Comparison of ENCODE assay signal across 24 cellular contexts in genomic region chr6:109260126-109260525, GRCh38.
DNase-seq lines count a peak whose midpoint lies in the region; ATAC-seq, FAIRE-seq and TF ChIP-seq lines count a peak whose summit lies in the region.
"Had no signal": no experiment of that assay in that cellular context is flagged by ENCODE, and none has a peak within 500 bp of the region (broad histone marks: within the 10 kb centered on the region; RNA-seq: fewer than 3 reads in every experiment).

No MANE protein-coding gene starts in this region.

- H2AK9ac ChIP-seq in IMR-90 (replicated peaks; ENCODE audit: low read depth, low read length, poor library complexity): no peak overlapping the region

- no peak for TF ChIP-seq RAD21 in IMR-90 (IDR thresholded peaks at IDR 0.05; ENCODE audit: low read length)

- H3K4ac ChIP-seq in IMR-90 (ENCODE audit: low read depth, low read length): no peak overlapping the region

- intact Hi-C loops in IMR-90 (cut with micrococcal nuclease): no loop called here

- H4K20me1 ChIP-seq in IMR-90 (ENCODE audit: insufficient read depth, low read length): no peaks in the 10 kb centered on the region

- no peak overlapping the region for H4K5ac ChIP-seq in IMR-90 (ENCODE audit: low read depth, low read length)

- no peak overlapping the region for H2BK20ac ChIP-seq in IMR-90 (ENCODE audit: low read depth, low read length)

- H3K9me1 ChIP-seq in IMR-90 (ENCODE audit: insufficient read depth, low read length): no peaks in the 10 kb centered on the region

- H2BK15ac ChIP-seq in IMR-90 (ENCODE audit: low read depth, low read length): 0 out of 3 replicates have a peak overlapping the region, but pooled peaks have one; percentile 51

- H3K79me1 ChIP-seq in IMR-90 (ENCODE audit: low read depth in 1 of 2, low read length in 2 of 2): no peaks in the 10 kb centered on the region

- H3K23ac ChIP-seq in IMR-90 (ENCODE audit: low read depth, low read length): no peak overlapping the region

- in situ Hi-C loops in IMR-90 (cut with MboI; ENCODE audit: low sequenced_read_pairs): no loop called here
- in situ Hi-C loops in astrocyte of the spinal cord (cut with HindIII; ENCODE audit: low sequenced_read_pairs): no loop called here

- dilution Hi-C loops in IMR-90 (cut with HindIII; ENCODE audit: low sequenced_read_pairs, unreplicated experiment): no loop called here

- no peak overlapping the region for H2AK5ac ChIP-seq in IMR-90 (ENCODE audit: low read depth, low read length)

- no peak overlapping the region for H3K9ac ChIP-seq in IMR-90 (ENCODE audit: low read depth, low read length)

- no peak overlapping the region for H3K14ac ChIP-seq in IMR-90 (replicated peaks; ENCODE audit: low read depth, low read length)

- peak overlapping the region in 1 of 2 experiments; percentile 59; a peak in 2 of 4 replicates for H4K8ac ChIP-seq in IMR-90 (ENCODE audit: low read depth in 2 of 2, low read length in 2 of 2)

- H3K4me1 ChIP-seq in IMR-90 (ENCODE audit: control insufficient read depth, insufficient read depth, low read length): peaks cover 10% of the 10 kb centered on the region
- H3K4me1 ChIP-seq: adrenal gland, spleen had no signal

- no peak overlapping the region for H3K18ac ChIP-seq in IMR-90 (ENCODE audit: low read depth, low read length)

- H3K27me3 ChIP-seq in IMR-90 (ENCODE audit: control insufficient read depth, insufficient read depth, low read length) (peaks cover 8% of the 10 kb centered on the region), kidney epithelial cell (ENCODE audit: control insufficient read depth, insufficient read depth, low read length) (no peaks in the 10 kb centered on the region)
- H3K27me3 ChIP-seq: adrenal gland, neutrophil, spleen, transverse colon had no signal

- no peaks in the 10 kb centered on the region for H3K9me3 ChIP-seq in IMR-90 (ENCODE audit: control insufficient read depth, insufficient read depth, low read length)
- H3K9me3 ChIP-seq: adrenal gland, neutrophil, spleen, transverse colon had no signal

- peak; percentile 93 for ATAC-seq in IMR-90 (ENCODE audit: low read depth)
- ATAC-seq in GM21423 (IDR thresholded peaks at IDR 0.05; ENCODE audit: unreplicated experiment): no peak
- ATAC-seq: activated CD4-positive, CD25-positive, alpha-beta regulatory T cell treated with anti-CD3 and anti-CD28 coated beads, Interleukin-2, amount 50 U/mL, for 24 hours; activated CD8-positive, alpha-beta T cell treated with anti-CD3 and anti-CD28 coated beads, Interleukin-2, amount 10 ng/mL, durations not matched to agents 7 days and 5 days; stimulated activated naive CD8-positive, alpha-beta T cell treated with anti-CD3 and anti-CD28 coated beads, Interleukin-15, amount 100 ng/mL, for 72 hours had no signal

- TF ChIP-seq CTCF in AG04449 (IDR thresholded peaks at IDR 0.05; ENCODE audit: insufficient read depth, low read length, missing control alignments) (no peak), IMR-90 (conservative IDR thresholded peaks at IDR 0.05; ENCODE audit: low read depth, low read length) (no peak), astrocyte of the spinal cord (IDR thresholded peaks at IDR 0.05; ENCODE audit: low read depth, low read length) (no peak), kidney epithelial cell (IDR thresholded peaks at IDR 0.05; ENCODE audit: insufficient read depth, low read length, poor library complexity, severe bottlenecking) (no peak)

- H3K36me3 ChIP-seq in IMR-90 (ENCODE audit: control insufficient read depth, insufficient read depth, low read length): no peaks in the 10 kb centered on the region
- H3K36me3 ChIP-seq in kidney epithelial cell (ENCODE audit: control insufficient read depth, insufficient read depth, low read length): no peaks in the 10 kb centered on the region
- H3K36me3 ChIP-seq: adrenal gland, neutrophil, spleen, transverse colon had no signal

- CTCF ChIA-PET in AG04449 (lab: Yijun Ruan, JAX) (no interaction called here), IMR-90 (lab: Yijun Ruan, JAX) (no interaction called here)

- TF ChIP-seq POLR2A in IMR-90 (IDR thresholded peaks at IDR 0.05; ENCODE audit: low read depth, low read length): no peak
- TF ChIP-seq POLR2A in GM12892 (IDR thresholded peaks at IDR 0.05; ENCODE audit: low read depth, low read length): no peak

- BruUV-seq in IMR-90 (replicated peaks; lab: Mats Ljungman, UMichigan): no TSS peak

- no peak for FAIRE-seq in GM12892 (lab: Jason Lieb, UNC)
- FAIRE-seq: H54, islet of Langerhans had no signal

- H4K91ac ChIP-seq in IMR-90 (ENCODE audit: insufficient read depth, low read depth, low read length): no peak overlapping the region

- 0 out of 2 replicates have a peak overlapping the region, but pooled peaks have one; percentile 19 for H2BK120ac ChIP-seq in IMR-90 (ENCODE audit: low read depth, low read length)

- H3K27ac ChIP-seq in IMR-90 (ENCODE audit: insufficient read depth, low read length): peak overlapping the region; percentile 52; the same call in 1 of the 2 replicates
- H3K27ac ChIP-seq: adrenal gland, neutrophil, spleen, transverse colon had no signal

- H3K4me2 ChIP-seq in IMR-90 (ENCODE audit: low read depth, low read length): no peak overlapping the region

- DNase-seq in AG04449 (ENCODE audit: low read depth, low spot score) (peak; percentile 12), IMR-90 (peak; percentile 61), astrocyte of the spinal cord (ENCODE audit: low read depth, low spot score) (peak; percentile 46), kidney epithelial cell (ENCODE audit: low read depth) (peak; percentile 18), NCI-H1092 treated with DMSO at 0.1 percent for 48 hours (lab: John Stamatoyannopoulos, UW) (no peak), GM12892 (ENCODE audit: insufficient read length) (no peak), islet precursor cell (no peak)
- DNase-seq: 8988T; activated CD8-positive, alpha-beta T cell treated with anti-CD3 and anti-CD28 coated beads, Interleukin-2, amount 10 ng/mL, durations not matched to agents 7 days and 5 days; adrenal gland; C1 segment of cervical spinal cord; caudate nucleus; foreskin melanocyte; hippocampal formation; NCI-H146; NCI-H774; spleen; stimulated activated naive CD8-positive, alpha-beta T cell treated with anti-CD3 and anti-CD28 coated beads, Interleukin-15, amount 100 ng/mL, for 72 hours; transverse colon had no signal

- H2BK5ac ChIP-seq in IMR-90 (ENCODE audit: low read depth, low read length, poor library complexity, severe bottlenecking): peak overlapping the region; percentile 45

- no peak overlapping the region for H2AFZ ChIP-seq in IMR-90 (replicated peaks; ENCODE audit: low read length, poor library complexity)

- no peak overlapping the region for H3K4me3 ChIP-seq in AG04449 (ENCODE audit: low read depth, low read length)
- H3K4me3 ChIP-seq in IMR-90 (ENCODE audit: insufficient read depth, low read depth, low read length): no peak overlapping the region
- H3K4me3 ChIP-seq in astrocyte of the spinal cord (ENCODE audit: low read depth, low read length): no peak overlapping the region
- no peak overlapping the region for H3K4me3 ChIP-seq in kidney epithelial cell (ENCODE audit: low read depth, low read length)
- H3K4me3 ChIP-seq: adrenal gland, spleen, transverse colon had no signal

- WGBS in IMR-90 (ENCODE audit: extremely low coverage in 2 of 2, insufficient read length in 1 of 2), 2 experiments: no CpG with 5 or more reads among the region's 2 CpGs

- POLR2A ChIA-PET in AG04449 (lab: Yijun Ruan, JAX): no interaction called here
- POLR2A ChIA-PET in IMR-90 (lab: Charles Lee; ENCODE audit: unreplicated experiment): no interaction called here

- no peak overlapping the region for H3K56ac ChIP-seq in IMR-90 (ENCODE audit: extremely low read depth, insufficient read depth, low read length)

TF ChIP-seq in IMR-90, 13 proteins besides CTCF, POLR2A, EP300 and RAD21:
- TF ChIP-seq RFX5 (IDR thresholded peaks at IDR 0.05; ENCODE audit: low read depth, low read length) (no peak), ELK1 (IDR thresholded peaks at IDR 0.05; ENCODE audit: borderline replicate concordance, low read depth, low read length) (no peak), MAFK (IDR thresholded peaks at IDR 0.05; ENCODE audit: low read depth, low read length) (no peak), SMC3 (IDR thresholded peaks at IDR 0.05; ENCODE audit: low read depth, low read length) (no peak), FOS (IDR thresholded peaks at IDR 0.05; ENCODE audit: low read depth, low read length) (no peak), USF2 (IDR thresholded peaks at IDR 0.05; ENCODE audit: low read depth, low read length) (no peak), NFE2L2 (IDR thresholded peaks at IDR 0.05; ENCODE audit: low read depth, low read length) (no peak), RCOR1 (IDR thresholded peaks at IDR 0.05; ENCODE audit: insufficient replicate concordance, low read length) (no peak), CEBPB (IDR thresholded peaks at IDR 0.05; ENCODE audit: low read depth, low read length) (no peak), CHD1 (IDR thresholded peaks at IDR 0.05; ENCODE audit: low read depth, low read length) (no peak), MXI1 (IDR thresholded peaks at IDR 0.05; ENCODE audit: borderline replicate concordance, low read depth, low read length) (no peak)

Comparison
In these comparisons a context has a peak if more than half of its experiments do, and no peak if none do; other contexts are left out.
1. DNase-seq: peak in AG04449 (single experiment), IMR-90 (single experiment), astrocyte of the spinal cord (single experiment) and kidney epithelial cell (single experiment); none in NCI-H1092 treated with DMSO at 0.1 percent for 48 hours (single experiment), GM12892 (single experiment) and islet precursor cell (single experiment).